ENCODE assay signal across 8 cellular contexts in genomic region chr7:106652092-106652491, GRCh38. TPM values are rescaled to one million over a fixed set of nuclear protein-coding genes. Genes with fewer than 3 reads are reported as not detected.
"Had no signal": no experiment of that assay in that cellular context is flagged by ENCODE, and none has a peak within 500 bp of the region (broad histone marks: within the 10 kb centered on the region; RNA-seq: fewer than 3 reads in every experiment).

No MANE protein-coding gene starts in this region.

- DNase-seq: IMR-90, KBM-7, KG1 had no signal

- H3K27ac ChIP-seq: HL-60, KMS-11 had no signal

- H3K27me3 Mint-ChIP-seq: IgD-negative memory B cell had no signal

- FAIRE-seq: HepG2, HTR-8/SVneo had no signal

- H3K4me2 ChIP-seq: KMS-11 had no signal

- H3K4me3 Mint-ChIP-seq: IgD-negative memory B cell had no signal

- H3K9ac ChIP-seq: KMS-11 had no signal

- ATAC-seq: HepG2 had no signal

- H3K36me3 Mint-ChIP-seq: IgD-negative memory B cell had no signal

- H3K27ac Mint-ChIP-seq: IgD-negative memory B cell had no signal

RNA-seq across cellular contexts. Expression of gene CCDC71L, which starts 8.9 kb away (rescaled TPM):
- polyA plus RNA-seq: HepG2 had no signal
